25 cellular contexts compared by ENCODE assay signal in the genomic region with DNA sequence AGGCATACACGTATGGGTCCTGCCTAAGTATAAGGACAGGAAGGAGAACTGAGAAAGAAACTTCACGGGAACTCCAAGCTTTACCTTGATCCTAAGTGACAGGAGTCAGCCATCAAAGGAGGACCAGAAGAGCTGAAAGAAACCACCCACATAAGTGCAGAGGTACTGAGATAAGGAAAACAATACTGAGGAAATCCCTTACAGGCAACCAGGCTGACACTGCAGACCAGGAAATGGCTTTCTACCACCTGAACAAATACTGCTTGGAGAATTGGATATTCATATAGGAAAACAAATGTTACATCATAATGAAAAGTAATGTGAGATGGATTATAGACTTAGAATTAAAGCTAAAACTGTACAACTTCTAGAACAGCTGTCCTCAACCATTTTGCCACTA.
"Had no signal": no experiment of that assay in that cellular context is flagged by ENCODE, and none has a peak within 500 bp of the region (broad histone marks: within the 10 kb centered on the region; RNA-seq: fewer than 3 reads in every experiment).

No MANE protein-coding gene starts in this region.

- H3K36me3 ChIP-seq: left ventricle myocardium inferior, right lobe of liver, stomach, suprapubic skin, transverse colon had no signal

- H3K27ac ChIP-seq: left ventricle myocardium inferior, parathyroid adenoma, right lobe of liver, stomach, suprapubic skin, transverse colon had no signal

- H3K27me3 Mint-ChIP-seq: activated B cell treated with CpG ODN at 0.5 μM for 24 hours; activated naive CD8-positive, alpha-beta T cell treated with anti-CD3 and anti-CD28 coated beads for 36 hours; stimulated activated memory B cell treated with anti-CD40 and anti-IgM and Interleukin-4, amounts not matched to agents 10 μg/mL and 1 μg/mL and 100 μg/mL, for 72 hours had no signal

- FAIRE-seq: frontal cortex, urothelium cell line had no signal

- DNase-seq: activated B cell treated with CpG ODN at 0.5 μM for 24 hours; activated CD4-positive, alpha-beta T cell treated with anti-CD3 and anti-CD28 coated beads for 36 hours; activated CD4-positive, alpha-beta T cell treated with anti-CD3 and anti-CD28 coated beads, Interleukin-2, amount 50 U/mL, for 48 hours; activated CD8-positive, alpha-beta memory T cell treated with anti-CD3 and anti-CD28 coated beads, Interleukin-2, amount 50 U/mL, for 48 hours; activated naive CD4-positive, alpha-beta T cell treated with Interleukin-2 at 50 U/mL for 16 hours; activated naive CD8-positive, alpha-beta T cell treated with anti-CD3 and anti-CD28 coated beads for 36 hours; activated T-cell treated with anti-CD3 and anti-CD28 coated beads, Interleukin-2, amount 50 U/mL, for 4 hours; cortex of kidney; effector CD8-positive, alpha-beta T cell; hippocampal formation; left ventricle myocardium inferior; mammary epithelial cell; right lobe of liver; stimulated activated CD4-positive, alpha-beta T cell treated with anti-CD3 and anti-CD28 coated beads, Interleukin-1b, Interleukin-23, amount 100 ng/mL, for 48 hours; stomach; T-helper 17 cell; transverse colon had no signal

- H3K9ac ChIP-seq: parathyroid adenoma had no signal

- H3K36me3 Mint-ChIP-seq: activated naive CD8-positive, alpha-beta T cell treated with anti-CD3 and anti-CD28 coated beads for 36 hours; stimulated activated memory B cell treated with anti-CD40 and anti-IgM and Interleukin-4, amounts not matched to agents 10 μg/mL and 1 μg/mL and 100 μg/mL, for 72 hours had no signal

- H3K4me3 ChIP-seq: left ventricle myocardium inferior, right lobe of liver, skin epidermis, stomach, suprapubic skin, transverse colon had no signal

- H3K4me3 Mint-ChIP-seq: activated B cell treated with CpG ODN at 0.5 μM for 24 hours; activated CD4-positive, alpha-beta T cell treated with anti-CD3 and anti-CD28 coated beads for 36 hours; activated naive CD8-positive, alpha-beta T cell treated with anti-CD3 and anti-CD28 coated beads for 36 hours; activated T-cell treated with anti-CD3 and anti-CD28 coated beads, Interleukin-2, amount 50 U/mL, for 4 hours; nephron; stimulated activated memory B cell treated with anti-CD40 and anti-IgM and Interleukin-4, amounts not matched to agents 10 μg/mL and 1 μg/mL and 100 μg/mL, for 72 hours; T-helper 17 cell had no signal

- H3K27me3 ChIP-seq: right lobe of liver, stomach, suprapubic skin, transverse colon had no signal

- H3K27ac Mint-ChIP-seq: activated B cell treated with CpG ODN at 0.5 μM for 24 hours; activated CD4-positive, alpha-beta T cell treated with anti-CD3 and anti-CD28 coated beads for 36 hours; activated naive CD8-positive, alpha-beta T cell treated with anti-CD3 and anti-CD28 coated beads for 36 hours; activated T-helper 2 cell treated with anti-CD3 and anti-CD28 coated beads, Interferon-gamma antibody, Interleukin-2, Interleukin-4, amounts not matched to agents 10 μg/mL and 5 μg/mL and 100 μg/mL, durations not matched to agents 14 hours and 24 hours and 36 hours; nephron; stimulated activated memory B cell treated with anti-CD40 and anti-IgM and Interleukin-4, amounts not matched to agents 10 μg/mL and 1 μg/mL and 100 μg/mL, for 72 hours; T-helper 17 cell had no signal

- H3K4me1 ChIP-seq: left ventricle myocardium inferior, parathyroid adenoma, right lobe of liver, stomach, suprapubic skin, transverse colon had no signal

- H3K79me2 ChIP-seq: parathyroid adenoma had no signal

- H2AFZ ChIP-seq: parathyroid adenoma had no signal

- H3K9me3 ChIP-seq: left ventricle myocardium inferior, right lobe of liver, stomach, suprapubic skin, transverse colon had no signal

- H3K4me1 Mint-ChIP-seq: activated B cell treated with CpG ODN at 0.5 μM for 24 hours; activated CD4-positive, alpha-beta T cell treated with anti-CD3 and anti-CD28 coated beads for 36 hours; activated naive CD8-positive, alpha-beta T cell treated with anti-CD3 and anti-CD28 coated beads for 36 hours; nephron; stimulated activated memory B cell treated with anti-CD40 and anti-IgM and Interleukin-4, amounts not matched to agents 10 μg/mL and 1 μg/mL and 100 μg/mL, for 72 hours; T-helper 17 cell had no signal
